Comparison of ENCODE assay signal across 8 cellular contexts in the genomic region with DNA sequence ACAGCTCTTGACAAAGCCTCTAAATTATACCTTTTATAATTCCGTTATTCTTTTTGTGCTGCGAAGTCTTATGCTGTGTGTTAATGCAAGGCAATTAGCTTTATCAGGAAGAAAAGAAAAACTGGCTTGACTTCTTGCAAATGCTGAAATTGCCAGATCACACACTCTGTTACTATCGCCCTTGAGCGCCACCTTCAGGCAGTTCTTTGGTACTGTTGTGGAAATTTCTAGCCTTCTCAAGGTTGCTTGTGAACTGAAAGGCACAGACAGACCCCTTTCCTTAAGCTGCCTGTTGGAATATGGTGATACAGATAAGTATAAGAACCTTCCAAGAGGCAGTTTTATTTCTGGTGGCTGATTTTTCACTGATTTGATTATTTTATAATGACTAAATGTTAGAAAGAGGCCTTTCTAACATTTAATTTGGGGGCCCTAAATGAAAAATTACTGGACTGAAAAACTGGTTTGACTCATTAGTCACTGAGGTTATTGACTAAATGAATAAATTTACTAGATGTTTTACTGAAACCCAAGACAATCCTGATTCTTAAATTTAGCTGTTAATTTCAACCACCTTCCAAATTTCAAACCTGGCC.
DNase-seq lines count a peak whose midpoint lies in the region; ATAC-seq and TF ChIP-seq lines count a peak whose summit lies in the region.

No MANE protein-coding gene starts in this region.

- H3K4me2 ChIP-seq in OCI-LY3 (ENCODE audit: low read length): peak overlapping the region; percentile 77

- H3K4me3 Mint-ChIP-seq in natural killer cell: no peak overlapping the region
- no peak overlapping the region for H3K4me3 Mint-ChIP-seq in stimulated activated naive CD8-positive, alpha-beta T cell treated with anti-CD3 and anti-CD28 coated beads, Interleukin-15, amount 100 ng/mL, for 72 hours

- H3K4me3 ChIP-seq in OCI-LY3 (ENCODE audit: low read length): peak overlapping the region; percentile 59

- TF ChIP-seq CTCF in OCI-LY3 (IDR thresholded peaks at IDR 0.05; ENCODE audit: low read depth, low read length) (peak; percentile 89), natural killer cell (IDR thresholded peaks at IDR 0.05) (peak; percentile 84)

- intact Hi-C loops in natural killer cell (cut with micrococcal nuclease): loop anchor here (1.0 kb wide), 2 partner anchors 217 to 251 kb away; no protein-coding TSS in a partner anchor

- H4K20me1 ChIP-seq in OCI-LY3 (ENCODE audit: insufficient read depth, low read length): no peaks in the 10 kb centered on the region

- DNase-seq in NCI-H446 (lab: John Stamatoyannopoulos, UW): peak; percentile 37 to 76
- no peak for DNase-seq in NCI-H446 treated with DMSO at 0.1 percent for 48 hours (lab: John Stamatoyannopoulos, UW)
- DNase-seq in activated T-cell treated with anti-CD3 and anti-CD28 coated beads for 24 hours (ENCODE audit: low read depth): peak; percentile 71
- DNase-seq in natural killer cell: peak; percentile 70
- peak; percentile 72 to 73 for DNase-seq in stimulated activated naive CD8-positive, alpha-beta T cell treated with anti-CD3 and anti-CD28 coated beads, Interleukin-15, amount 100 ng/mL, for 72 hours

- no peaks in the 10 kb centered on the region for H3K27me3 Mint-ChIP-seq in natural killer cell (ENCODE audit: low read depth in 2 of 2)
- H3K27me3 Mint-ChIP-seq in stimulated activated naive CD8-positive, alpha-beta T cell treated with anti-CD3 and anti-CD28 coated beads, Interleukin-15, amount 100 ng/mL, for 72 hours: no peaks in the 10 kb centered on the region

- H3K4me1 ChIP-seq in OCI-LY3 (ENCODE audit: low read length): peaks cover 99% of the 10 kb centered on the region

- H3K9me3 Mint-ChIP-seq in natural killer cell: no peaks in the 10 kb centered on the region
- H3K9me3 Mint-ChIP-seq in stimulated activated naive CD8-positive, alpha-beta T cell treated with anti-CD3 and anti-CD28 coated beads, Interleukin-15, amount 100 ng/mL, for 72 hours: no peaks in the 10 kb centered on the region

- H3K79me2 ChIP-seq in OCI-LY3 (ENCODE audit: low read length): no peaks in the 10 kb centered on the region

- no peaks in the 10 kb centered on the region for H3K36me3 Mint-ChIP-seq in natural killer cell

- no peaks in the 10 kb centered on the region for H3K27me3 ChIP-seq in OCI-LY3 (ENCODE audit: low read depth, low read length)

- ATAC-seq in HG03354 (IDR thresholded peaks at IDR 0.05; ENCODE audit: poor library complexity, severe bottlenecking, unreplicated experiment) (peak; percentile 55), esophagus mucosa (peak; percentile 58), natural killer cell (peak; percentile 81 to 95 (median 90))
- peak; percentile 29 for ATAC-seq in stimulated activated naive CD8-positive, alpha-beta T cell treated with anti-CD3 and anti-CD28 coated beads, Interleukin-15, amount 100 ng/mL, for 72 hours

- peaks cover 3% of the 10 kb centered on the region for H3K36me3 ChIP-seq in OCI-LY3 (replicated peaks; ENCODE audit: low read depth, low read length)

- H3K9ac ChIP-seq in OCI-LY3 (ENCODE audit: low read length): peak overlapping the region; percentile 77

- peak overlapping the region; percentile 92 for H3K27ac ChIP-seq in OCI-LY3 (ENCODE audit: low read length)

- no peaks in the 10 kb centered on the region for H3K9me3 ChIP-seq in OCI-LY3 (ENCODE audit: insufficient read depth, low read length)

- peaks cover 31 to 32% of the 10 kb centered on the region in 2 donors for H3K4me1 Mint-ChIP-seq in natural killer cell
- H3K4me1 Mint-ChIP-seq in stimulated activated naive CD8-positive, alpha-beta T cell treated with anti-CD3 and anti-CD28 coated beads, Interleukin-15, amount 100 ng/mL, for 72 hours: peaks cover 66% of the 10 kb centered on the region

- H3K27ac Mint-ChIP-seq in natural killer cell: no peak overlapping the region
- H3K27ac Mint-ChIP-seq in stimulated activated naive CD8-positive, alpha-beta T cell treated with anti-CD3 and anti-CD28 coated beads, Interleukin-15, amount 100 ng/mL, for 72 hours: no peak overlapping the region

- H2AFZ ChIP-seq in OCI-LY3 (ENCODE audit: low read depth, low read length): no peak overlapping the region

Comparison
In these comparisons a context has a peak if more than half of its experiments do, and no peak if none do; other contexts are left out.
1. ATAC-seq: peak in every context shown above with its lines; median percentile 90 in natural killer cell; 58 in esophagus mucosa; 55 in HG03354; 29 in stimulated activated naive CD8-positive, alpha-beta T cell treated with anti-CD3 and anti-CD28 coated beads, Interleukin-15, amount 100 ng/mL, for 72 hours.